ENCODE assay signal across 9 cellular contexts in the genomic region with DNA sequence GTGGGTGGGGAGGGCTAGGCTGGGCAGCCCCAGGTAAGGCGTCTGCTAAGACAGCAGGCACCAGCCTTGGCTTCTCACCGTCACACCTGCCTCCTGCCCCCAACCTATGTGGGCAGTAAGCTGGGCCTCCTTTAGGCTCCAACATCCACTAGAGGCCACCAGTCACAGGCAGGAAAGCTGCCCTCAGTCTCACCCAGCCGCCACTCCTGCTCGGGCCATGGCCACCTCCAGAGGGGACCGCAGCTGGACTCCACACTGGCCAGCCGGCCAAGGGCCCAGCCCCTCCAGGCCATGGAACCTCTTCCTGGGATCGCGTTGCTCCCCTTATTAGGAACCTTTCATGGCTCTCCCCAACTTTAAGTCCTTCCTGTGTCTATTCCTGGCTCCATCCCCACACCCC.
DNase-seq lines count a peak whose midpoint lies in the region; ATAC-seq and TF ChIP-seq lines count a peak whose summit lies in the region.
"Had no signal": no experiment of that assay in that cellular context is flagged by ENCODE, and none has a peak within 500 bp of the region (broad histone marks: within the 10 kb centered on the region; RNA-seq: fewer than 3 reads in every experiment).

No MANE protein-coding gene starts in this region.

- no peaks in the 10 kb centered on the region for H3K9me3 ChIP-seq in adrenal gland (replicated peaks in 1 of 3)
- no peaks in the 10 kb centered on the region for H3K9me3 ChIP-seq in liver (ENCODE audit: control insufficient read depth in 4 of 4, low read length in 3 of 4)
- H3K9me3 ChIP-seq in stomach smooth muscle (ENCODE audit: control insufficient read depth in 2 of 2, low read length in 2 of 2), result no peaks in the 10 kb centered on the region
- no peaks in the 10 kb centered on the region for H3K9me3 ChIP-seq in CD8-positive, alpha-beta memory T cell (ENCODE audit: low read length)

- H3K4me1 ChIP-seq in adrenal gland (replicated peaks in 1 of 2) (peaks cover 59 to 82% of the 10 kb centered on the region in 2 donors), liver (ENCODE audit: control insufficient read depth in 4 of 4, insufficient read depth in 4 of 4, low read length in 3 of 4) (peaks cover 22 to 82% (median 60%) of the 10 kb centered on the region in 4 donors), stomach smooth muscle (ENCODE audit: control insufficient read depth, insufficient read depth, low read length) (peaks cover 79% of the 10 kb centered on the region)
- peaks cover 35% of the 10 kb centered on the region for H3K4me1 ChIP-seq in CD8-positive, alpha-beta memory T cell (ENCODE audit: insufficient read depth, low read length)

- H3K4me3 ChIP-seq in adrenal gland (no peak overlapping the region), liver (ENCODE audit: low read depth in 1 of 3, low read length in 3 of 3) (peak overlapping the region in 1 of 3 donors; percentile 18), stomach smooth muscle (ENCODE audit: low read length in 2 of 2) (no peak overlapping the region)
- H3K4me3 ChIP-seq in CD8-positive, alpha-beta memory T cell (ENCODE audit: low read length), result no peak overlapping the region

- TF ChIP-seq RAD21 in liver (IDR thresholded peaks at IDR 0.05), result peak; percentile 60

- no peaks in the 10 kb centered on the region for H3K36me3 ChIP-seq in adrenal gland (replicated peaks in 1 of 2)
- no peaks in the 10 kb centered on the region for H3K36me3 ChIP-seq in liver (ENCODE audit: control insufficient read depth in 4 of 4, insufficient read depth in 3 of 4, low read depth in 1 of 4, low read length in 3 of 4)
- peaks cover 0 to 2% of the 10 kb centered on the region in 2 donors for H3K36me3 ChIP-seq in stomach smooth muscle (ENCODE audit: control insufficient read depth in 2 of 2, insufficient read depth in 2 of 2, low read length in 2 of 2)
- H3K36me3 ChIP-seq in CD8-positive, alpha-beta memory T cell (ENCODE audit: insufficient read depth, low read length), result no peaks in the 10 kb centered on the region

- peak overlapping the region; percentile 90 to 99 (median 96) for H3K27ac ChIP-seq in adrenal gland
- H3K27ac ChIP-seq in liver (ENCODE audit: low read depth in 1 of 2, low read length in 2 of 2), result peak overlapping the region; percentile 94 to 97
- H3K27ac ChIP-seq in stomach smooth muscle (ENCODE audit: low read length), result peak overlapping the region; percentile 98
- H3K27ac ChIP-seq in CD8-positive, alpha-beta memory T cell (ENCODE audit: low read depth, low read length), result no peak overlapping the region
- H3K27ac ChIP-seq: 22Rv1 had no signal

- H3K4me1 Mint-ChIP-seq in CD8-positive, alpha-beta memory T cell, result peaks cover 22 to 40% (median 35%) of the 10 kb centered on the region in 3 donors

- H3K27ac Mint-ChIP-seq in CD8-positive, alpha-beta memory T cell, result peak overlapping the region in 3 of 8 donors; percentile 51 to 73 (median 72)

- H3K4me3 Mint-ChIP-seq in CD8-positive, alpha-beta memory T cell, result no peak overlapping the region

- CTCF ChIA-PET in CD8-positive, alpha-beta memory T cell (lab: Charles Lee), result no interaction called here

- peaks cover 0 to 25% (median 9%) of the 10 kb centered on the region in 3 donors for H3K36me3 Mint-ChIP-seq in CD8-positive, alpha-beta memory T cell

- WGBS in adrenal gland, 4 donors, result 55 to 60% (median 56%) methylated on average over 6 to 8 of the region's 8 CpGs
- WGBS in liver, result 43% methylated on average over 8 of the region's 8 CpGs

- intact Hi-C loops in adrenal gland (cut with DNase I) (loop anchor here (10.0 kb wide), 2 partner anchors 130 to 150 kb away; a partner anchor contains a TSS), left colon (cut with DNase I, micrococcal nuclease) (loop anchor here in 1 of 2 donors (5.0 kb wide), 1 partner anchor 213 kb away; no protein-coding TSS in a partner anchor)

- POLR2A ChIA-PET in CD8-positive, alpha-beta memory T cell (lab: Charles Lee), result no interaction called here

- peak in 2 of 3 experiments; percentile 45 to 56 for DNase-seq in NCI-H1417 (lab: John Stamatoyannopoulos, UW)
- DNase-seq in NCI-H1417 treated with DMSO at 0.1 percent for 48 hours (lab: John Stamatoyannopoulos, UW), result no peak
- peak in 1 of 7 donors; percentile 53 for DNase-seq in adrenal gland
- no peak for DNase-seq in CD8-positive, alpha-beta memory T cell
- DNase-seq in left colon, result no peak
- no peak for DNase-seq in NCI-H1694 treated with DMSO at 0.1 percent for 48 hours (lab: John Stamatoyannopoulos, UW)

- no peak for TF ChIP-seq POLR2A in adrenal gland (IDR thresholded peaks at IDR 0.05)

- H3K9ac ChIP-seq in liver (ENCODE audit: low read depth in 1 of 2, low read length in 2 of 2) (peak overlapping the region; percentile 50 to 74), stomach smooth muscle (ENCODE audit: low read length in 2 of 2) (peak overlapping the region in 1 of 2 donors; percentile 56)

- no peaks in the 10 kb centered on the region for H3K27me3 ChIP-seq in adrenal gland
- no peaks in the 10 kb centered on the region for H3K27me3 ChIP-seq in liver (ENCODE audit: control insufficient read depth in 4 of 4, insufficient read depth in 4 of 4, low read length in 3 of 4)
- H3K27me3 ChIP-seq in stomach smooth muscle (ENCODE audit: control insufficient read depth in 1 of 2, insufficient read depth in 2 of 2, low read length in 2 of 2), result no peaks in the 10 kb centered on the region
- no peaks in the 10 kb centered on the region for H3K27me3 ChIP-seq in CD8-positive, alpha-beta memory T cell (ENCODE audit: insufficient read depth, low read length, poor library complexity, severe bottlenecking)

- no peak for ATAC-seq in left colon

- H3K9me3 Mint-ChIP-seq in CD8-positive, alpha-beta memory T cell, result no peaks in the 10 kb centered on the region

- no peaks in the 10 kb centered on the region for H3K27me3 Mint-ChIP-seq in CD8-positive, alpha-beta memory T cell

- TF ChIP-seq CTCF in adrenal gland (IDR thresholded peaks at IDR 0.05) (no peak), liver (IDR thresholded peaks at IDR 0.05; ENCODE audit: low read depth, low read length, missing input control) (peak; percentile 9)

TF ChIP-seq in liver, 16 proteins besides CTCF, POLR2A, EP300 and RAD21:
- TF ChIP-seq EGR1 (IDR thresholded peaks at IDR 0.05; ENCODE audit: low read depth in 2 of 2), result no peak
- TF ChIP-seq, protein P1, sequence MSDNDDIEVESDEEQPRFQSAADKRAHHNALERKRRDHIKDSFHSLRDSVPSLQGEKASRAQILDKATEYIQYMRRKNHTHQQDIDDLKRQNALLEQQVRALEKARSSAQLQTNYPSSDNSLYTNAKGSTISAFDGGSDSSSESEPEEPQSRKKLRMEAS (IDR thresholded peaks at IDR 0.05), result no peak
- peak in 1 of 2 donors; percentile 9 for TF ChIP-seq RXRA (IDR thresholded peaks at IDR 0.05)
- peak; percentile 30 for TF ChIP-seq YY1 (IDR thresholded peaks at IDR 0.05)

Comparison
In these comparisons a context has a peak if more than half of its experiments do, and no peak if none do; other contexts are left out.
1. DNase-seq: peak in NCI-H1417 (2 of 3); none in NCI-H1417 treated with DMSO at 0.1 percent for 48 hours (single experiment), CD8-positive, alpha-beta memory T cell (0 of 5), left colon (0 of 2) and NCI-H1694 treated with DMSO at 0.1 percent for 48 hours (single experiment).